In the genomic region with DNA sequence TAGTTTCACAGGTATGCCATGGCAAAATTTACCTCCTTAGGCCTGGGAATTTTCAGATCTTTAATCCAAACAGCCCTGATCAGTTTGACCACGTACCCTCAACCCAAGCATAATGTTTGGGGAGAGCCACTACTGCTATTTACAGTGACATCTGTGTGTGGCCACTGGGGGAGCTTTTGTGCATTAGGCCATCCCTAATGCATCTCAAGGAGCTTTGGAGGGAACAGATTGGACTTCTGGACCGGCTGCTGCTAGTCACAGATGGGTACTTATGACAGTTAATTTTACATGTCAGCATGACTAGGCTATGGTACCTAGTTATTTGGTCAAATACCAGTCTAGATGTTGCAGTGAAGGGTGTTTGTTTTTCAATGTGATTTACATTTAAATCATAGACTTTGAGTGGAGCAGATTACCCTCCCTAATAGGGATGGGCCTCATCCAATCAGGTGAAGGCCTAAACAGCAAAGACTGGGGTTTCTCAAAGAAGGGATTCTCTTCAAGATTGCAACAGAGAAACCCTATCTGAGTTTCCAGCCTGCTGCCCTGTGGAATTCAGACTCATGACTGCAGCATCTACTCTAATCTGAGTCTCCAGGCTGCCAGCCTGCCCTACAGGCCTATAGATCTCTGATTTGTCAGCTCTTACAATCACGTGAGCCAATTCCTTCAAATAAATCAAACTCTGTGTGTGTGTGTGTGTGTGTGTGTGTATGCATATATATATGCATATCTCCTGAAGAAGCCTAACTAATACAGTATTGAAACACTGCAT, we compare ENCODE assay signal across 12 cellular contexts. TPM values are rescaled to one million over a fixed set of nuclear protein-coding genes. Genes with fewer than 3 reads are reported as not detected.
DNase-seq lines count a peak whose midpoint lies in the region; ATAC-seq and TF ChIP-seq lines count a peak whose summit lies in the region.
"Had no signal": no experiment of that assay in that cellular context is flagged by ENCODE, and none has a peak within 500 bp of the region (broad histone marks: within the 10 kb centered on the region; RNA-seq: fewer than 3 reads in every experiment).

No MANE protein-coding gene starts in this region.

- H3K27me3 Mint-ChIP-seq in T-helper 17 cell, result peaks cover 48% of the 10 kb centered on the region
- H3K27me3 Mint-ChIP-seq in naive thymus-derived CD4-positive, alpha-beta T cell, result peaks cover 14 to 35% (median 25%) of the 10 kb centered on the region in 5 donors

- H3K4me3 ChIP-seq in DOHH2 (ENCODE audit: low read length), result no peak overlapping the region
- H3K4me3 ChIP-seq in WERI-Rb-1 (ENCODE audit: low read depth, low read length), result no peak overlapping the region
- no peak overlapping the region for H3K4me3 ChIP-seq in foreskin fibroblast (ENCODE audit: low read depth in 1 of 2, low read length in 2 of 2)
- no peak overlapping the region for H3K4me3 ChIP-seq in aorta (ENCODE audit: low read length in 2 of 2)
- no peak overlapping the region for H3K4me3 ChIP-seq in naive thymus-derived CD4-positive, alpha-beta T cell (ENCODE audit: low read length)

- WGBS in aorta, 2 donors, result 90 to 92% methylated on average over 3 of the region's 3 CpGs

- no peaks in the 10 kb centered on the region for H3K9me2 ChIP-seq in DOHH2 (replicated peaks; ENCODE audit: control insufficient read depth, low read length)

- no peak overlapping the region for H3K27ac Mint-ChIP-seq in T-helper 17 cell
- H3K27ac Mint-ChIP-seq in naive thymus-derived CD4-positive, alpha-beta T cell, result no peak overlapping the region

- no peak overlapping the region for H3K4me3 Mint-ChIP-seq in T-helper 17 cell
- no peak overlapping the region for H3K4me3 Mint-ChIP-seq in naive thymus-derived CD4-positive, alpha-beta T cell

- no peak overlapping the region for H3K4me2 ChIP-seq in DOHH2 (ENCODE audit: low read length)

- intact Hi-C loops in aorta (cut with DNase I), result no loop called here
- intact Hi-C loops in naive thymus-derived CD4-positive, alpha-beta T cell (cut with micrococcal nuclease), result no loop called here

- DNase-seq in HT-29 (ENCODE audit: low spot score), result peak; percentile 11
- DNase-seq in WERI-Rb-1, result peak; percentile 60
- peak; percentile 3 for DNase-seq in germinal center (ENCODE audit: low spot score)
- no peak for DNase-seq in foreskin fibroblast
- no peak for DNase-seq in T-helper 17 cell
- DNase-seq in aorta, result no peak
- no peak for DNase-seq in naive thymus-derived CD4-positive, alpha-beta T cell
- DNase-seq: effector CD8-positive, alpha-beta T cell; hippocampal formation; NCI-H345; stimulated activated naive CD4-positive, alpha-beta T cell had no signal

- H3K27ac ChIP-seq in DOHH2 (ENCODE audit: low read depth, low read length) (no peak overlapping the region), WERI-Rb-1 (no peak overlapping the region), aorta (ENCODE audit: low read depth in 1 of 2, low read length in 2 of 2) (no peak overlapping the region)
- H3K27ac ChIP-seq in naive thymus-derived CD4-positive, alpha-beta T cell (ENCODE audit: low read depth, low read length), result no peak overlapping the region

- no peaks in the 10 kb centered on the region for H4K20me1 ChIP-seq in DOHH2 (ENCODE audit: control insufficient read depth, insufficient read depth, low read depth, low read length)

- no peaks in the 10 kb centered on the region for H3K4me1 ChIP-seq in DOHH2 (ENCODE audit: control insufficient read depth, low read length)
- H3K4me1 ChIP-seq in aorta (ENCODE audit: control insufficient read depth in 1 of 2, insufficient read depth in 2 of 2, low read length in 2 of 2), result no peaks in the 10 kb centered on the region
- H3K4me1 ChIP-seq in naive thymus-derived CD4-positive, alpha-beta T cell (ENCODE audit: control insufficient read depth in 2 of 2, insufficient read depth in 2 of 2, low read length in 2 of 2), result no peaks in the 10 kb centered on the region

- ATAC-seq in T-helper 17 cell (no peak), aorta (ENCODE audit: low FRiP score) (no peak)
- no peak for ATAC-seq in naive thymus-derived CD4-positive, alpha-beta T cell

- H3K4me1 Mint-ChIP-seq in T-helper 17 cell, result no peaks in the 10 kb centered on the region
- H3K4me1 Mint-ChIP-seq in naive thymus-derived CD4-positive, alpha-beta T cell, result no peaks in the 10 kb centered on the region

- H3K79me2 ChIP-seq in DOHH2 (ENCODE audit: control insufficient read depth, low read length), result no peaks in the 10 kb centered on the region

- TF ChIP-seq CTCF in DOHH2 (IDR thresholded peaks at IDR 0.05; ENCODE audit: low read depth, low read length, poor library complexity, severe bottlenecking), result peak; percentile 40
- TF ChIP-seq CTCF in WERI-Rb-1 (IDR thresholded peaks at IDR 0.05; ENCODE audit: low read depth, low read length), result peak; percentile 67
- no peak for TF ChIP-seq CTCF in foreskin fibroblast (IDR thresholded peaks at IDR 0.05; ENCODE audit: low read depth, low read length)

- H3K9me3 ChIP-seq in DOHH2 (ENCODE audit: control insufficient read depth, insufficient read depth, low read length) (no peaks in the 10 kb centered on the region), WERI-Rb-1 (ENCODE audit: severe bottlenecking) (no peaks in the 10 kb centered on the region), T-helper 17 cell (ENCODE audit: control insufficient read depth, low read length, poor library complexity, severe bottlenecking) (no peaks in the 10 kb centered on the region), aorta (ENCODE audit: control insufficient read depth, low read length) (no peaks in the 10 kb centered on the region)
- no peaks in the 10 kb centered on the region for H3K9me3 ChIP-seq in naive thymus-derived CD4-positive, alpha-beta T cell (ENCODE audit: control insufficient read depth in 2 of 3, low read length in 3 of 3)

- H3K27me3 ChIP-seq in DOHH2 (ENCODE audit: control insufficient read depth, low read length) (peaks cover 11% of the 10 kb centered on the region), WERI-Rb-1 (ENCODE audit: insufficient read depth, low read depth, severe bottlenecking) (no peaks in the 10 kb centered on the region), aorta (ENCODE audit: control insufficient read depth in 1 of 2, insufficient read depth in 2 of 2, low read length in 1 of 2) (no peaks in the 10 kb centered on the region)
- no peaks in the 10 kb centered on the region for H3K27me3 ChIP-seq in naive thymus-derived CD4-positive, alpha-beta T cell (ENCODE audit: control insufficient read depth in 2 of 2, insufficient read depth in 2 of 2, low read length in 2 of 2)

- H3K36me3 ChIP-seq in DOHH2 (ENCODE audit: control insufficient read depth, low read length) (no peaks in the 10 kb centered on the region), WERI-Rb-1 (no peaks in the 10 kb centered on the region), aorta (ENCODE audit: control insufficient read depth in 1 of 2, insufficient read depth in 2 of 2, low read length in 1 of 2) (no peaks in the 10 kb centered on the region)
- no peaks in the 10 kb centered on the region for H3K36me3 ChIP-seq in naive thymus-derived CD4-positive, alpha-beta T cell (ENCODE audit: control insufficient read depth in 2 of 3, insufficient read depth in 3 of 3, low read length in 3 of 3)

- H3K9me3 Mint-ChIP-seq in naive thymus-derived CD4-positive, alpha-beta T cell, result no peaks in the 10 kb centered on the region

- no peaks in the 10 kb centered on the region for H3F3A ChIP-seq in DOHH2 (ENCODE audit: control insufficient read depth, insufficient read depth)

- CTCF ChIA-PET in naive thymus-derived CD4-positive, alpha-beta T cell (lab: Charles Lee), result no interaction called here

- H3K36me3 Mint-ChIP-seq in T-helper 17 cell (ENCODE audit: low read depth), result no peaks in the 10 kb centered on the region
- H3K36me3 Mint-ChIP-seq in naive thymus-derived CD4-positive, alpha-beta T cell, result no peaks in the 10 kb centered on the region

- POLR2A ChIA-PET in naive thymus-derived CD4-positive, alpha-beta T cell (lab: Charles Lee), result no interaction called here

RNA-seq across cellular contexts. Expression of a gene that starts 37.9 kb away (rescaled TPM):
- total RNA-seq in HT-29 (2014; rRNA removed; shearing (Covaris generic)), result 0.18 and 0.44 TPM in 2 replicates
- total RNA-seq in T-helper 17 cell (not detected), aorta (10 to 100 TPM; 37.3 to 60.6 TPM)
- polyA plus RNA-seq in aorta, result 1 to 10 TPM; 5.3 to 5.5 TPM
- 1 to 10 TPM in 1 of 5 experiments, under 1 TPM in 1, not detected in 3; 0.20 to 1.7 TPM for total RNA-seq in naive thymus-derived CD4-positive, alpha-beta T cell
- under 1 TPM in 1 of 2 donors, not detected in 1; 0.15 TPM for polyA plus RNA-seq in naive thymus-derived CD4-positive, alpha-beta T cell

Comparison
In these comparisons a context has a peak if more than half of its experiments do, and no peak if none do; other contexts are left out.
1. DNase-seq: peak in HT-29 (single experiment), WERI-Rb-1 (single experiment) and germinal center (single experiment); none in foreskin fibroblast (0 of 2), T-helper 17 cell (0 of 3), aorta (0 of 2) and naive thymus-derived CD4-positive, alpha-beta T cell (0 of 9).
2. RNA of a gene that starts 37.9 kb away (total RNA-seq): 37.3 to 60.6 TPM in aorta; 0.18 to 0.44 TPM in HT-29, not detected in T-helper 17 cell and 0.20 to 1.7 TPM in naive thymus-derived CD4-positive, alpha-beta T cell; every median in the first group is over 10 times any median in the second.